In genomic region chr20:51221791-51222408, GRCh38 we compare ENCODE assay signal across 13 cellular contexts.
DNase-seq lines count a peak whose midpoint lies in the region; ATAC-seq and TF ChIP-seq lines count a peak whose summit lies in the region.
"Had no signal": no experiment of that assay in that cellular context is flagged by ENCODE, and none has a peak within 500 bp of the region (broad histone marks: within the 10 kb centered on the region; RNA-seq: fewer than 3 reads in every experiment).

No MANE protein-coding gene starts in this region.

- H4K20me1 ChIP-seq in neural cell (ENCODE audit: insufficient read depth): no peaks in the 10 kb centered on the region

- TF ChIP-seq CTCF in NB4 (IDR thresholded peaks at IDR 0.05; ENCODE audit: low read depth, low read length) (no peak), neural cell (IDR thresholded peaks at IDR 0.05; ENCODE audit: poor library complexity, severe bottlenecking) (no peak)

- ATAC-seq in HG03342 (IDR thresholded peaks at IDR 0.05; ENCODE audit: unreplicated experiment) (no peak), GM21360 (IDR thresholded peaks at IDR 0.05; ENCODE audit: unreplicated experiment) (no peak)
- ATAC-seq: GM12878 had no signal

- no peaks in the 10 kb centered on the region for H3K79me2 ChIP-seq in neural cell (replicated peaks; ENCODE audit: insufficient read depth, low read length)

- no peaks in the 10 kb centered on the region for H3K27me3 ChIP-seq in neural cell (ENCODE audit: insufficient read depth, low read depth, low read length)

- H2AFZ ChIP-seq in neural cell (ENCODE audit: low read depth, low read length): no peak overlapping the region

- H3K4me2 ChIP-seq in neural cell (ENCODE audit: low read length): no peak overlapping the region

- no peaks in the 10 kb centered on the region for H3K36me3 ChIP-seq in neural cell (ENCODE audit: insufficient read depth, low read length)
- H3K36me3 ChIP-seq: neutrophil had no signal

- H3K9me2 ChIP-seq in neural cell (ENCODE audit: insufficient read depth, low read length): no peaks in the 10 kb centered on the region

- H3K9me3 ChIP-seq in neural cell (ENCODE audit: low read length): peaks cover 6% of the 10 kb centered on the region
- H3K9me3 ChIP-seq: neutrophil had no signal

- DNase-seq in ELF-1 (ENCODE audit: low read depth, low spot score) (peak; percentile 81), NB4 (ENCODE audit: low read depth) (peak; percentile 19), ecto neural progenitor cell (ENCODE audit: low spot score) (peak; percentile 54), COLO668 (lab: John Stamatoyannopoulos, UW; ENCODE audit: unreplicated experiment) (no peak), midbrain (lab: John Stamatoyannopoulos, UW) (no peak)
- DNase-seq: activated CD4-positive, alpha-beta T cell treated with anti-CD3 and anti-CD28 coated beads, Interleukin-2, amount 50 U/mL, for 4 hours; effector CD8-positive, alpha-beta T cell; stimulated activated CD8-positive, alpha-beta memory T cell treated with anti-CD3 and anti-CD28 coated beads, Interleukin-4, amount 100 ng/mL, for 48 hours had no signal

- TF ChIP-seq POLR2A in NB4 (IDR thresholded peaks at IDR 0.05; ENCODE audit: extremely low read depth, insufficient read length): no peak

- H3K4me3 ChIP-seq in NB4 (ENCODE audit: low read depth, low read length): no peak overlapping the region
- H3K4me3 ChIP-seq in neural cell (ENCODE audit: low read length): no peak overlapping the region
- H3K4me3 ChIP-seq: GM12878 had no signal

- no peak for TF ChIP-seq RAD21 in neural cell (conservative IDR thresholded peaks at IDR 0.05)

- H3K9ac ChIP-seq in neural cell (ENCODE audit: low read length): no peak overlapping the region

- peaks cover 4% of the 10 kb centered on the region for H3F3A ChIP-seq in neural cell (ENCODE audit: insufficient read depth, low read length, poor library complexity, severe bottlenecking)

- TF ChIP-seq EP300 in neural cell (conservative IDR thresholded peaks at IDR 0.05; ENCODE audit: poor library complexity, severe bottlenecking): no peak

- peak overlapping the region; percentile 84 for H3K27ac ChIP-seq in neural cell (ENCODE audit: low read length)
- H3K27ac ChIP-seq: neutrophil had no signal

TF ChIP-seq in neural cell, 6 proteins besides CTCF, POLR2A, EP300 and RAD21:
- TF ChIP-seq SMC3 (conservative IDR thresholded peaks at IDR 0.05; ENCODE audit: poor library complexity) (no peak), TAF1 (IDR thresholded peaks at IDR 0.05; ENCODE audit: low read depth) (no peak), MXI1 (conservative IDR thresholded peaks at IDR 0.05; ENCODE audit: poor library complexity, severe bottlenecking) (no peak), EZH2 (IDR thresholded peaks at IDR 0.05; ENCODE audit: borderline replicate concordance, insufficient read depth, low read length, poor library complexity, severe bottlenecking) (no peak), REST (IDR thresholded peaks at IDR 0.05; ENCODE audit: borderline replicate concordance) (no peak), POLR2AphosphoS5 (IDR thresholded peaks at IDR 0.05) (no peak)

Comparison
In these comparisons a context has a peak if more than half of its experiments do, and no peak if none do; other contexts are left out.
1. DNase-seq: peak in ELF-1 (single experiment), NB4 (single experiment) and ecto neural progenitor cell (single experiment); none in COLO668 (single experiment) and midbrain (single experiment).